In genomic region chr22:19438286-19438685, GRCh38 we compare ENCODE assay signal across 27 cellular contexts. TPM values are rescaled to one million over a fixed set of nuclear protein-coding genes. Genes with fewer than 3 reads are reported as not detected.
A peak's percentile ranks its signal among the peaks of the same experiment; 100 is the strongest.
DNase-seq lines count a peak whose midpoint lies in the region; ATAC-seq, FAIRE-seq and TF ChIP-seq lines count a peak whose summit lies in the region.
"Had no signal": no experiment of that assay in that cellular context is flagged by ENCODE, and none has a peak within 500 bp of the region (broad histone marks: within the 10 kb centered on the region; RNA-seq: fewer than 3 reads in every experiment).

No MANE protein-coding gene starts in this region.

- no peak overlapping the region for H3K18ac ChIP-seq in mesenchymal stem cell (ENCODE audit: low read depth in 1 of 2, low read length in 2 of 2)

- no peak for FAIRE-seq in bronchial epithelial cell (lab: Jason Lieb, UNC)
- FAIRE-seq: A549, endothelial cell of umbilical vein had no signal

- no peak overlapping the region for H4K91ac ChIP-seq in mesenchymal stem cell (ENCODE audit: low read length)

- peaks cover 6% of the 10 kb centered on the region for H3K4me1 ChIP-seq in mesenchymal stem cell (ENCODE audit: control insufficient read depth, insufficient read depth, low read depth, low read length)
- H3K4me1 ChIP-seq: A549 had no signal

- H2AFZ ChIP-seq in mesenchymal stem cell (ENCODE audit: low read depth, low read length), result no peak overlapping the region
- H2AFZ ChIP-seq: neural progenitor cell, PC-9 had no signal

- H3K23ac ChIP-seq in mesenchymal stem cell (ENCODE audit: low read length in 2 of 2), result no peak overlapping the region

- H3K36me3 ChIP-seq in bronchial epithelial cell (ENCODE audit: control insufficient read depth, insufficient read depth, low read length) (peaks cover 11% of the 10 kb centered on the region), mesenchymal stem cell (ENCODE audit: control insufficient read depth in 1 of 2, insufficient read depth in 2 of 2, low read depth in 1 of 2, low read length in 2 of 2) (peaks cover 26 to 61% of the 10 kb centered on the region in 2 experiments)
- H3K36me3 ChIP-seq: neural progenitor cell had no signal

- peaks cover 28% of the 10 kb centered on the region for H3K79me1 ChIP-seq in mesenchymal stem cell (replicated peaks; ENCODE audit: low read length, poor library complexity, severe bottlenecking)

- no peak overlapping the region for H4K8ac ChIP-seq in mesenchymal stem cell (ENCODE audit: low read length)

- no peak overlapping the region for H2BK12ac ChIP-seq in mesenchymal stem cell (ENCODE audit: low read length in 2 of 2)

- H3K4ac ChIP-seq in mesenchymal stem cell (ENCODE audit: low read depth in 1 of 2, low read length in 2 of 2), result no peak overlapping the region

- no peak overlapping the region for H3K27ac ChIP-seq in mesenchymal stem cell (ENCODE audit: low read length, poor library complexity, severe bottlenecking)
- H3K27ac ChIP-seq: A549, neural progenitor cell, PC-9, spleen, transverse colon, WERI-Rb-1 had no signal

- TF ChIP-seq CTCF in bronchial epithelial cell (IDR thresholded peaks at IDR 0.05; ENCODE audit: insufficient read depth, low read length, severe bottlenecking), result no peak

- H3K4me2 ChIP-seq in mesenchymal stem cell (ENCODE audit: low read length, poor library complexity, severe bottlenecking), result no peak overlapping the region
- H3K4me2 ChIP-seq: A549, neural progenitor cell, PC-9 had no signal

- 100% methylated on average over 5 of the region's 7 CpGs for WGBS in mesenchymal stem cell

- no peak overlapping the region for H2BK5ac ChIP-seq in mesenchymal stem cell (ENCODE audit: low read depth, low read length, poor library complexity, severe bottlenecking)

- H3K9me3 ChIP-seq in mesenchymal stem cell (ENCODE audit: control insufficient read depth, low read length), result no peaks in the 10 kb centered on the region
- H3K9me3 ChIP-seq: A549, HAP-1, spleen, transverse colon had no signal

- H3K9ac ChIP-seq in mesenchymal stem cell (ENCODE audit: low read length), result no peak overlapping the region
- H3K9ac ChIP-seq: neural progenitor cell had no signal

- no peaks in the 10 kb centered on the region for H3K27me3 ChIP-seq in bronchial epithelial cell (ENCODE audit: control insufficient read depth, insufficient read depth, low read length)
- no peaks in the 10 kb centered on the region for H3K27me3 ChIP-seq in mesenchymal stem cell (ENCODE audit: control insufficient read depth in 1 of 2, insufficient read depth in 1 of 2, low read length in 2 of 2)
- H3K27me3 ChIP-seq: neural progenitor cell, spleen, transverse colon had no signal

- H2BK15ac ChIP-seq in mesenchymal stem cell (ENCODE audit: low read depth, poor library complexity, severe bottlenecking), result no peak overlapping the region

- no peak for ATAC-seq in HG03565 (IDR thresholded peaks at IDR 0.05; ENCODE audit: unreplicated experiment)
- ATAC-seq: A549, left lobe of liver, right cardiac atrium had no signal

- H3K4me3 ChIP-seq in bronchial epithelial cell (ENCODE audit: low read depth, low read length) (no peak overlapping the region), mesenchymal stem cell (ENCODE audit: insufficient read depth in 1 of 2, low read depth in 1 of 2, low read length in 2 of 2) (no peak overlapping the region)
- H3K4me3 ChIP-seq: A549, HAP-1, neural progenitor cell, PC-9, spleen, transverse colon had no signal

- DNase-seq in NCI-H2107 treated with DMSO at 0.1 percent for 48 hours (lab: John Stamatoyannopoulos, UW; ENCODE audit: unreplicated experiment) (peak; percentile 22), NCI-H2107 (lab: John Stamatoyannopoulos, UW) (no peak), DMS 273 (lab: John Stamatoyannopoulos, UW; ENCODE audit: unreplicated experiment) (peak; percentile 63), NCI-H2171 treated with DMSO at 0.1 percent for 48 hours (lab: John Stamatoyannopoulos, UW) (peak; percentile 98), bronchial epithelial cell (ENCODE audit: low read depth) (peak; percentile 59), mesenchymal stem cell (no peak), C1 segment of cervical spinal cord (lab: John Stamatoyannopoulos, UW) (no peak)
- DNase-seq: activated CD4-positive, alpha-beta T cell treated with anti-CD3 and anti-CD28 coated beads, Interleukin-2, amount 10 ng/mL, durations not matched to agents 7 days and 5 days; AML-193; CD8-positive, alpha-beta memory T cell; cerebellar nuclear complex; DMS153; NCI-H1436; NCI-H226; NK-92 treated with Interleukin-12 subunit alpha and Interleukin-12 subunit beta, amount 100 ng/mL, for 24 hours; PC-9; right cardiac atrium; Right ventricle myocardium superior; spleen; transverse colon; WERI-Rb-1 had no signal

- H3K14ac ChIP-seq in mesenchymal stem cell (ENCODE audit: low read length in 2 of 2), result no peak overlapping the region

- H2BK120ac ChIP-seq in mesenchymal stem cell (ENCODE audit: low read depth, low read length), result no peak overlapping the region

- no peak overlapping the region for H2AK5ac ChIP-seq in mesenchymal stem cell (ENCODE audit: low read length, severe bottlenecking)

RNA-seq across cellular contexts. Expression of gene MRPL40, which starts 5.9 kb away (rescaled TPM):
- 60.8 and 61.7 TPM in 2 replicates for total RNA-seq in bronchial epithelial cell
- 39.0 TPM for polyA plus RNA-seq in mesenchymal stem cell (2013, experiment 1 of 2)
- polyA plus RNA-seq in mesenchymal stem cell (2013, experiment 2 of 2), result 39.5 TPM

RNA-seq across cellular contexts. Expression of gene HIRA, which starts 6.8 kb away (rescaled TPM):
- 20.6 and 22.4 TPM in 2 replicates for total RNA-seq in bronchial epithelial cell
- polyA plus RNA-seq in mesenchymal stem cell (2013, experiment 1 of 2), result 13.4 TPM
- polyA plus RNA-seq in mesenchymal stem cell (2013, experiment 2 of 2), result 13.6 TPM

RNA-seq across cellular contexts. Expression of gene C22orf39, which starts 9.2 kb away (rescaled TPM):
- total RNA-seq in bronchial epithelial cell, result 25.3 and 38.9 TPM in 2 replicates
- 17.3 TPM for polyA plus RNA-seq in mesenchymal stem cell (2013, experiment 1 of 2)
- 18.6 TPM for polyA plus RNA-seq in mesenchymal stem cell (2013, experiment 2 of 2)

RNA-seq across cellular contexts. Expression of gene UFD1, which starts 40.7 kb away (rescaled TPM):
- total RNA-seq in bronchial epithelial cell, result 66.9 and 77.8 TPM in 2 replicates
- polyA plus RNA-seq in mesenchymal stem cell (2013, experiment 1 of 2), result 119 TPM
- 115 TPM for polyA plus RNA-seq in mesenchymal stem cell (2013, experiment 2 of 2)

RNA-seq across cellular contexts. Expression of gene CDC45, which starts 41.4 kb away (rescaled TPM):
- 0.26 and 1.2 TPM in 2 replicates for total RNA-seq in bronchial epithelial cell
- 3.0 TPM for polyA plus RNA-seq in mesenchymal stem cell (2013, experiment 1 of 2)
- 2.6 TPM for polyA plus RNA-seq in mesenchymal stem cell (2013, experiment 2 of 2)

Comparison
In these comparisons a context has a peak if more than half of its experiments do, and no peak if none do; other contexts are left out.
1. DNase-seq: peak in NCI-H2107 treated with DMSO at 0.1 percent for 48 hours (single experiment), DMS 273 (single experiment), NCI-H2171 treated with DMSO at 0.1 percent for 48 hours (single experiment) and bronchial epithelial cell (single experiment); none in NCI-H2107 (single experiment), mesenchymal stem cell (single experiment) and C1 segment of cervical spinal cord (0 of 14).